ENCODE assay signal across 1 cellular context in the genomic region with DNA sequence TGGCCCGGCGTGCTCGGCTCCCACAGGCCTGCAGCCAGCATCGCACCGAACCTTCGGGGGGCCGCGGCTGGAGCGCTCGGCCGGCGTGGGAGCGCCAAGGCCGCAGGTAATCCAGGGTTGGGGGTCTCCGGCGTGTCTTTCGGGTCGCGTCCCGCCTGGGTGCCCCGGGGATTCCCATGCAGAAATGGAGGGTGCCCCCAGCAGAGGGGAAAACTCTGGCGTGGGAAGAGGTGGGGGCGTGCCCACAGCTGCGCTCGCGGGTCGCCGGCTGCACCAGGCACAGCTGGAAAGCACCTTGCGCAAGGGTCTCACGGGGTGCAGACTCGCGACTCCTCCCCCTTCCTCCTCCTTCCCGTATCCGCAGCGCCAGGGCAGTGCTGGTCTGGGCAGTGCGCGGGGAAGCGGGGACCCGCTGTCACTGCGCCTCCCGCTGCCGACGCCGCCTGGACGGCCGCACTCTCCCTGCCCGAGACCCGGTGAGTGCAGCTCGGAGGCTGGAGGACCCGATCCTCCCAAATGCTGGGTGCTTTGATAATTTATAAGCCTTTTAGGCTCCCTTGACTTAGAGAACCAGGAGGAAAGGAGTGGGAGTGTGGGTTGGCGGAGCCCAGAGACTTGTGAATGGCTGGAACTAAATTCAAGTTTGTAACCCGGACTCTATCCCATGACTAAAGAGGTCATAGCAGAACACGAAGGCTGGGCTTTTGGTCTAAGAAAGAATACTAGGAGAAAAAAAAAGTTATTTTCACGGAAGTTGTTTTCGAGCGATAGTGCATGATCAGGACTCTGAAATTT.
TF ChIP-seq lines count a peak whose summit lies in the region.

No MANE protein-coding gene starts in this region.

TF ChIP-seq in HepG2, 621 proteins besides CTCF, POLR2A, EP300 and RAD21 (continued from another document and continues in another):
- TF ChIP-seq, protein P1, sequence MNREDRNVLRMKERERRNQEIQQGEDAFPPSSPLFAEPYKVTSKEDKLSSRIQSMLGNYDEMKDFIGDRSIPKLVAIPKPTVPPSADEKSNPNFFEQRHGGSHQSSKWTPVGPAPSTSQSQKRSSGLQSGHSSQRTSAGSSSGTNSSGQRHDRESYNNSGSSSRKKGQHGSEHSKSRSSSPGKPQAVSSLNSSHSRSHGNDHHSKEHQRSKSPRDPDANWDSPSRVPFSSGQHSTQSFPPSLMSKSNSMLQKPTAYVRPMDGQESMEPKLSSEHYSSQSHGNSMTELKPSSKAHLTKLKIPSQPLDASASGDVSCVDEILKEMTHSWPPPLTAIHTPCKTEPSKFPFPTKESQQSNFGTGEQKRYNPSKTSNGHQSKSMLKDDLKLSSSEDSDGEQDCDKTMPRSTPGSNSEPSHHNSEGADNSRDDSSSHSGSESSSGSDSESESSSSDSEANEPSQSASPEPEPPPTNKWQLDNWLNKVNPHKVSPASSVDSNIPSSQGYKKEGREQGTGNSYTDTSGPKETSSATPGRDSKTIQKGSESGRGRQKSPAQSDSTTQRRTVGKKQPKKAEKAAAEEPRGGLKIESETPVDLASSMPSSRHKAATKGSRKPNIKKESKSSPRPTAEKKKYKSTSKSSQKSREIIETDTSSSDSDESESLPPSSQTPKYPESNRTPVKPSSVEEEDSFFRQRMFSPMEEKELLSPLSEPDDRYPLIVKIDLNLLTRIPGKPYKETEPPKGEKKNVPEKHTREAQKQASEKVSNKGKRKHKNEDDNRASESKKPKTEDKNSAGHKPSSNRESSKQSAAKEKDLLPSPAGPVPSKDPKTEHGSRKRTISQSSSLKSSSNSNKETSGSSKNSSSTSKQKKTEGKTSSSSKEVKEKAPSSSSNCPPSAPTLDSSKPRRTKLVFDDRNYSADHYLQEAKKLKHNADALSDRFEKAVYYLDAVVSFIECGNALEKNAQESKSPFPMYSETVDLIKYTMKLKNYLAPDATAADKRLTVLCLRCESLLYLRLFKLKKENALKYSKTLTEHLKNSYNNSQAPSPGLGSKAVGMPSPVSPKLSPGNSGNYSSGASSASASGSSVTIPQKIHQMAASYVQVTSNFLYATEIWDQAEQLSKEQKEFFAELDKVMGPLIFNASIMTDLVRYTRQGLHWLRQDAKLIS (CRISPR knock-in tag; IDR thresholded peaks at IDR 0.05): peak; percentile 86; the same call in 1 of the 2 replicates
- TF ChIP-seq ZNF382 (CRISPR knock-in tag; IDR thresholded peaks at IDR 0.05; ENCODE audit: borderline replicate concordance) (no peak), NR2F1 (CRISPR knock-in tag; IDR thresholded peaks at IDR 0.05) (peak in 1 of 2 experiments; percentile 61; a peak in 1 of 4 replicates), ATAD3A (CRISPR knock-in tag; IDR thresholded peaks at IDR 0.05) (no peak), RNF2 (conservative IDR thresholded peaks at IDR 0.05; ENCODE audit: low read depth) (no peak), KLF13 (CRISPR knock-in tag; IDR thresholded peaks at IDR 0.05) (0 out of 2 replicates have a peak, but pooled peaks have one; percentile 13), RBFOX2 (IDR thresholded peaks at IDR 0.05; ENCODE audit: low read depth, low read length) (peak; percentile 94), ZNF563 (CRISPR knock-in tag; IDR thresholded peaks at IDR 0.05) (peak; percentile 68), SNAI1 (CRISPR knock-in tag; IDR thresholded peaks at IDR 0.05; ENCODE audit: borderline replicate concordance) (no peak), REXO4 (CRISPR knock-in tag; IDR thresholded peaks at IDR 0.05; ENCODE audit: borderline replicate concordance) (no peak), ZNF143 (CRISPR knock-in tag; IDR thresholded peaks at IDR 0.05) (no peak; the same call in 1 of the 2 replicates), TEAD3 (CRISPR knock-in tag; optimal IDR thresholded peaks at IDR 0.05; ENCODE audit: borderline replicate concordance) (peak; percentile 62), TSC22D2 (CRISPR knock-in tag; IDR thresholded peaks at IDR 0.05; ENCODE audit: borderline replicate concordance) (no peak), MEF2D (CRISPR knock-in tag; IDR thresholded peaks at IDR 0.05) (peak; percentile 43; the same call in 1 of the 2 replicates), GATA4 (IDR thresholded peaks at IDR 0.05; ENCODE audit: borderline replicate concordance, low read depth) (no peak; the same call in 1 of the 2 replicates), TAF1 (CRISPR knock-in tag; IDR thresholded peaks at IDR 0.05) (peak; percentile 94), KDM1A (CRISPR knock-in tag; IDR thresholded peaks at IDR 0.05) (0 out of 2 replicates have a peak, but pooled peaks have one; percentile 25), ZNF782 (CRISPR knock-in tag; IDR thresholded peaks at IDR 0.05; ENCODE audit: borderline replicate concordance) (no peak), FIP1L1 (IDR thresholded peaks at IDR 0.05; ENCODE audit: borderline replicate concordance, insufficient read depth, low read depth, low read length) (0 out of 2 replicates have a peak, but pooled peaks have one; percentile 44), ETV6 (CRISPR knock-in tag; conservative IDR thresholded peaks at IDR 0.05) (0 out of 2 replicates have a peak, but pooled peaks have one; percentile 22), MXD4 (CRISPR knock-in tag; IDR thresholded peaks at IDR 0.05) (peak; percentile 79; the same call in 1 of the 2 replicates), SALL2 (CRISPR knock-in tag; IDR thresholded peaks at IDR 0.05) (peak; percentile 77; the same call in 1 of the 2 replicates), HOXA5 (CRISPR knock-in tag; IDR thresholded peaks at IDR 0.05) (peak; percentile 69; the same call in 1 of the 2 replicates), ZNF572 (CRISPR knock-in tag; IDR thresholded peaks at IDR 0.05) (peak; percentile 65; the same call in 1 of the 2 replicates), KDM6A (CRISPR knock-in tag; IDR thresholded peaks at IDR 0.05; ENCODE audit: low read depth) (no peak; the same call in 1 of the 2 replicates), JARID2 (CRISPR knock-in tag; IDR thresholded peaks at IDR 0.05; ENCODE audit: insufficient replicate concordance) (peak; percentile 55)
- TF ChIP-seq, protein P2, sequence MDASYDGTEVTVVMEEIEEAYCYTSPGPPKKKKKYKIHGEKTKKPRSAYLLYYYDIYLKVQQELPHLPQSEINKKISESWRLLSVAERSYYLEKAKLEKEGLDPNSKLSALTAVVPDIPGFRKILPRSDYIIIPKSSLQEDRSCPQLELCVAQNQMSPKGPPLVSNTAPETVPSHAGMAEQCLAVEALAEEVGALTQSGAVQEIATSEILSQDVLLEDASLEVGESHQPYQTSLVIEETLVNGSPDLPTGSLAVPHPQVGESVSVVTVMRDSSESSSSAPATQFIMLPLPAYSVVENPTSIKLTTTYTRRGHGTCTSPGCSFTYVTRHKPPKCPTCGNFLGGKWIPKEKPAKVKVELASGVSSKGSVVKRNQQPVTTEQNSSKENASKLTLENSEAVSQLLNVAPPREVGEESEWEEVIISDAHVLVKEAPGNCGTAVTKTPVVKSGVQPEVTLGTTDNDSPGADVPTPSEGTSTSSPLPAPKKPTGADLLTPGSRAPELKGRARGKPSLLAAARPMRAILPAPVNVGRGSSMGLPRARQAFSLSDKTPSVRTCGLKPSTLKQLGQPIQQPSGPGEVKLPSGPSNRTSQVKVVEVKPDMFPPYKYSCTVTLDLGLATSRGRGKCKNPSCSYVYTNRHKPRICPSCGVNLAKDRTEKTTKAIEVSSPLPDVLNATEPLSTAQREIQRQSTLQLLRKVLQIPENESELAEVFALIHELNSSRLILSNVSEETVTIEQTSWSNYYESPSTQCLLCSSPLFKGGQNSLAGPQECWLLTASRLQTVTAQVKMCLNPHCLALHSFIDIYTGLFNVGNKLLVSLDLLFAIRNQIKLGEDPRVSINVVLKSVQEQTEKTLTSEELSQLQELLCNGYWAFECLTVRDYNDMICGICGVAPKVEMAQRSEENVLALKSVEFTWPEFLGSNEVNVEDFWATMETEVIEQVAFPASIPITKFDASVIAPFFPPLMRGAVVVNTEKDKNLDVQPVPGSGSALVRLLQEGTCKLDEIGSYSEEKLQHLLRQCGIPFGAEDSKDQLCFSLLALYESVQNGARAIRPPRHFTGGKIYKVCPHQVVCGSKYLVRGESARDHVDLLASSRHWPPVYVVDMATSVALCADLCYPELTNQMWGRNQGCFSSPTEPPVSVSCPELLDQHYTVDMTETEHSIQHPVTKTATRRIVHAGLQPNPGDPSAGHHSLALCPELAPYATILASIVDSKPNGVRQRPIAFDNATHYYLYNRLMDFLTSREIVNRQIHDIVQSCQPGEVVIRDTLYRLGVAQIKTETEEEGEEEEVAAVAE (CRISPR knock-in tag; IDR thresholded peaks at IDR 0.05; ENCODE audit: borderline replicate concordance): peak; percentile 50; the same call in 1 of the 2 replicates
- TF ChIP-seq, protein P3, sequence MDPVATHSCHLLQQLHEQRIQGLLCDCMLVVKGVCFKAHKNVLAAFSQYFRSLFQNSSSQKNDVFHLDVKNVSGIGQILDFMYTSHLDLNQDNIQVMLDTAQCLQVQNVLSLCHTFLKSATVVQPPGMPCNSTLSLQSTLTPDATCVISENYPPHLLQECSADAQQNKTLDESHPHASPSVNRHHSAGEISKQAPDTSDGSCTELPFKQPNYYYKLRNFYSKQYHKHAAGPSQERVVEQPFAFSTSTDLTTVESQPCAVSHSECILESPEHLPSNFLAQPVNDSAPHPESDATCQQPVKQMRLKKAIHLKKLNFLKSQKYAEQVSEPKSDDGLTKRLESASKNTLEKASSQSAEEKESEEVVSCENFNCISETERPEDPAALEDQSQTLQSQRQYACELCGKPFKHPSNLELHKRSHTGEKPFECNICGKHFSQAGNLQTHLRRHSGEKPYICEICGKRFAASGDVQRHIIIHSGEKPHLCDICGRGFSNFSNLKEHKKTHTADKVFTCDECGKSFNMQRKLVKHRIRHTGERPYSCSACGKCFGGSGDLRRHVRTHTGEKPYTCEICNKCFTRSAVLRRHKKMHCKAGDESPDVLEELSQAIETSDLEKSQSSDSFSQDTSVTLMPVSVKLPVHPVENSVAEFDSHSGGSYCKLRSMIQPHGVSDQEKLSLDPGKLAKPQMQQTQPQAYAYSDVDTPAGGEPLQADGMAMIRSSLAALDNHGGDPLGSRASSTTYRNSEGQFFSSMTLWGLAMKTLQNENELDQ (CRISPR knock-in tag; IDR thresholded peaks at IDR 0.05; ENCODE audit: borderline replicate concordance): no peak
- TF ChIP-seq, protein P4, sequence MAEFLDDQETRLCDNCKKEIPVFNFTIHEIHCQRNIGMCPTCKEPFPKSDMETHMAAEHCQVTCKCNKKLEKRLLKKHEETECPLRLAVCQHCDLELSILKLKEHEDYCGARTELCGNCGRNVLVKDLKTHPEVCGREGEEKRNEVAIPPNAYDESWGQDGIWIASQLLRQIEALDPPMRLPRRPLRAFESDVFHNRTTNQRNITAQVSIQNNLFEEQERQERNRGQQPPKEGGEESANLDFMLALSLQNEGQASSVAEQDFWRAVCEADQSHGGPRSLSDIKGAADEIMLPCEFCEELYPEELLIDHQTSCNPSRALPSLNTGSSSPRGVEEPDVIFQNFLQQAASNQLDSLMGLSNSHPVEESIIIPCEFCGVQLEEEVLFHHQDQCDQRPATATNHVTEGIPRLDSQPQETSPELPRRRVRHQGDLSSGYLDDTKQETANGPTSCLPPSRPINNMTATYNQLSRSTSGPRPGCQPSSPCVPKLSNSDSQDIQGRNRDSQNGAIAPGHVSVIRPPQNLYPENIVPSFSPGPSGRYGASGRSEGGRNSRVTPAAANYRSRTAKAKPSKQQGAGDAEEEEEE (CRISPR knock-in tag; IDR thresholded peaks at IDR 0.05; ENCODE audit: borderline replicate concordance): no peak
- TF ChIP-seq, protein P5, sequence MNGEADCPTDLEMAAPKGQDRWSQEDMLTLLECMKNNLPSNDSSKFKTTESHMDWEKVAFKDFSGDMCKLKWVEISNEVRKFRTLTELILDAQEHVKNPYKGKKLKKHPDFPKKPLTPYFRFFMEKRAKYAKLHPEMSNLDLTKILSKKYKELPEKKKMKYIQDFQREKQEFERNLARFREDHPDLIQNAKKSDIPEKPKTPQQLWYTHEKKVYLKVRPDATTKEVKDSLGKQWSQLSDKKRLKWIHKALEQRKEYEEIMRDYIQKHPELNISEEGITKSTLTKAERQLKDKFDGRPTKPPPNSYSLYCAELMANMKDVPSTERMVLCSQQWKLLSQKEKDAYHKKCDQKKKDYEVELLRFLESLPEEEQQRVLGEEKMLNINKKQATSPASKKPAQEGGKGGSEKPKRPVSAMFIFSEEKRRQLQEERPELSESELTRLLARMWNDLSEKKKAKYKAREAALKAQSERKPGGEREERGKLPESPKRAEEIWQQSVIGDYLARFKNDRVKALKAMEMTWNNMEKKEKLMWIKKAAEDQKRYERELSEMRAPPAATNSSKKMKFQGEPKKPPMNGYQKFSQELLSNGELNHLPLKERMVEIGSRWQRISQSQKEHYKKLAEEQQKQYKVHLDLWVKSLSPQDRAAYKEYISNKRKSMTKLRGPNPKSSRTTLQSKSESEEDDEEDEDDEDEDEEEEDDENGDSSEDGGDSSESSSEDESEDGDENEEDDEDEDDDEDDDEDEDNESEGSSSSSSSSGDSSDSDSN (CRISPR knock-in tag; IDR thresholded peaks at IDR 0.05): peak; percentile 92
- TF ChIP-seq, protein P6, sequence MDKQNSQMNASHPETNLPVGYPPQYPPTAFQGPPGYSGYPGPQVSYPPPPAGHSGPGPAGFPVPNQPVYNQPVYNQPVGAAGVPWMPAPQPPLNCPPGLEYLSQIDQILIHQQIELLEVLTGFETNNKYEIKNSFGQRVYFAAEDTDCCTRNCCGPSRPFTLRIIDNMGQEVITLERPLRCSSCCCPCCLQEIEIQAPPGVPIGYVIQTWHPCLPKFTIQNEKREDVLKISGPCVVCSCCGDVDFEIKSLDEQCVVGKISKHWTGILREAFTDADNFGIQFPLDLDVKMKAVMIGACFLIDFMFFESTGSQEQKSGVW (CRISPR knock-in tag; IDR thresholded peaks at IDR 0.05; ENCODE audit: borderline replicate concordance): no peak
- TF ChIP-seq, protein P7, sequence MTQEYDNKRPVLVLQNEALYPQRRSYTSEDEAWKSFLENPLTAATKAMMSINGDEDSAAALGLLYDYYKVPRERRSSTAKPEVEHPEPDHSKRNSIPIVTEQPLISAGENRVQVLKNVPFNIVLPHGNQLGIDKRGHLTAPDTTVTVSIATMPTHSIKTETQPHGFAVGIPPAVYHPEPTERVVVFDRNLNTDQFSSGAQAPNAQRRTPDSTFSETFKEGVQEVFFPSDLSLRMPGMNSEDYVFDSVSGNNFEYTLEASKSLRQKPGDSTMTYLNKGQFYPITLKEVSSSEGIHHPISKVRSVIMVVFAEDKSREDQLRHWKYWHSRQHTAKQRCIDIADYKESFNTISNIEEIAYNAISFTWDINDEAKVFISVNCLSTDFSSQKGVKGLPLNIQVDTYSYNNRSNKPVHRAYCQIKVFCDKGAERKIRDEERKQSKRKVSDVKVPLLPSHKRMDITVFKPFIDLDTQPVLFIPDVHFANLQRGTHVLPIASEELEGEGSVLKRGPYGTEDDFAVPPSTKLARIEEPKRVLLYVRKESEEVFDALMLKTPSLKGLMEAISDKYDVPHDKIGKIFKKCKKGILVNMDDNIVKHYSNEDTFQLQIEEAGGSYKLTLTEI (CRISPR knock-in tag; conservative IDR thresholded peaks at IDR 0.05): no peak
- TF ChIP-seq, protein P8, sequence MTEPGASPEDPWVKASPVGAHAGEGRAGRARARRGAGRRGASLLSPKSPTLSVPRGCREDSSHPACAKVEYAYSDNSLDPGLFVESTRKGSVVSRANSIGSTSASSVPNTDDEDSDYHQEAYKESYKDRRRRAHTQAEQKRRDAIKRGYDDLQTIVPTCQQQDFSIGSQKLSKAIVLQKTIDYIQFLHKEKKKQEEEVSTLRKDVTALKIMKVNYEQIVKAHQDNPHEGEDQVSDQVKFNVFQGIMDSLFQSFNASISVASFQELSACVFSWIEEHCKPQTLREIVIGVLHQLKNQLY (CRISPR knock-in tag; IDR thresholded peaks at IDR 0.05): no peak
- TF ChIP-seq, protein P9, sequence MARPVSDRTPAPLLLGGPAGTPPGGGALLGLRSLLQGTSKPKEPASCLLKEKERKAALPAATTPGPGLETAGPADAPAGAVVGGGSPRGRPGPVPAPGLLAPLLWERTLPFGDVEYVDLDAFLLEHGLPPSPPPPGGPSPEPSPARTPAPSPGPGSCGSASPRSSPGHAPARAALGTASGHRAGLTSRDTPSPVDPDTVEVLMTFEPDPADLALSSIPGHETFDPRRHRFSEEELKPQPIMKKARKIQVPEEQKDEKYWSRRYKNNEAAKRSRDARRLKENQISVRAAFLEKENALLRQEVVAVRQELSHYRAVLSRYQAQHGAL (CRISPR knock-in tag; IDR thresholded peaks at IDR 0.05; ENCODE audit: not compliant biosample characterization): peak; percentile 31
